ENCODE assay signal across 8 cellular contexts in the genomic region with DNA sequence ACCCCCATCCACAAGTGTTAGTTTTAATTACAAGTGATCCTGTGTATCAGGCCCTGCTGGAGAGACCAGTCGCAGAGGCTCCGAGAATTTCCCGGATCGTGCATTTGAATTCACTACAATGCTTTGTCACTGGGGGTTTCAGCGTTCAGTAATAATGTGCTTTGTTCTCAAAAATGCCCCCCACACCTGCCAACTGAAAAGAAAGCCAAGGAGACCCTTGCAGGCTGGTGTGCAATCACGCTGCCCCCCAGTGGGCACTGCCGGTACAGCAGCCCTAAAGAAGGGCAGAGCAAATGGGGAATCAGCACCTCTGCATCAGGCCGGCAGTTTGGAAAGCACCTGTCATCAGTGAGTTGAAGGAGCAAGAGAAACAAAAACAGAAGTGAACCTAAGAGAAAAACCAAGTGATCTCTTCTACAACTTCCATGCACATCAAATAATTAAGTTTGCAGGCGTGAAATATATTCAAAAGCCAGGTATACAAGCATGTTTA.
DNase-seq lines count a peak whose midpoint lies in the region; ATAC-seq and TF ChIP-seq lines count a peak whose summit lies in the region.

No MANE protein-coding gene starts in this region.

- no peaks in the 10 kb centered on the region for H3K27me3 ChIP-seq in GM06990 (replicated peaks; ENCODE audit: control insufficient read depth, insufficient read depth, low read length)

- peak; percentile 86 for ATAC-seq in GM21619 (IDR thresholded peaks at IDR 0.05; ENCODE audit: unreplicated experiment)

- H3K36me3 ChIP-seq in GM06990 (ENCODE audit: control insufficient read depth, insufficient read depth, low read length) = no peaks in the 10 kb centered on the region

- DNase-seq in GM06990 (ENCODE audit: extremely low read depth, insufficient read length) (peak; percentile 81), SK-MEL-5 (ENCODE audit: low read depth, low spot score) (peak; percentile 51), hepatic stellate cell (ENCODE audit: low spot score) (peak; percentile 34), smooth muscle cell of the brain vasculature (ENCODE audit: low read depth, low spot score) (peak; percentile 18), GOT3 (lab: John Stamatoyannopoulos, UW) (no peak)
- DNase-seq in activated naive CD8-positive, alpha-beta T cell treated with anti-CD3 and anti-CD28 coated beads, Interleukin-2, amount 50 U/mL, for 16 hours (ENCODE audit: low read depth, low spot score) = peak; percentile 13

- no peak overlapping the region for H3K4me3 ChIP-seq in GM06990 (replicated peaks; ENCODE audit: low read depth, low read length)

- TF ChIP-seq RAD21 in Ishikawa (IDR thresholded peaks at IDR 0.05; ENCODE audit: low read depth) = peak; percentile 81

- no peak for TF ChIP-seq EP300 in Ishikawa (IDR thresholded peaks at IDR 0.05; ENCODE audit: borderline replicate concordance)

- in situ Hi-C loops in SK-MEL-5 (cut with HindIII; ENCODE audit: low pct_unique_long_range_greater_than_20kb, low sequenced_read_pairs) = no loop called here

- TF ChIP-seq CTCF in GM06990 (IDR thresholded peaks at IDR 0.05; ENCODE audit: insufficient read depth, low read length, poor library complexity, severe bottlenecking) = peak; percentile 99

TF ChIP-seq in Ishikawa, 13 proteins besides CTCF, POLR2A, EP300 and RAD21:
- TF ChIP-seq TCF12 (IDR thresholded peaks at IDR 0.05; ENCODE audit: low read depth) = no peak
- TF ChIP-seq, protein P1, sequence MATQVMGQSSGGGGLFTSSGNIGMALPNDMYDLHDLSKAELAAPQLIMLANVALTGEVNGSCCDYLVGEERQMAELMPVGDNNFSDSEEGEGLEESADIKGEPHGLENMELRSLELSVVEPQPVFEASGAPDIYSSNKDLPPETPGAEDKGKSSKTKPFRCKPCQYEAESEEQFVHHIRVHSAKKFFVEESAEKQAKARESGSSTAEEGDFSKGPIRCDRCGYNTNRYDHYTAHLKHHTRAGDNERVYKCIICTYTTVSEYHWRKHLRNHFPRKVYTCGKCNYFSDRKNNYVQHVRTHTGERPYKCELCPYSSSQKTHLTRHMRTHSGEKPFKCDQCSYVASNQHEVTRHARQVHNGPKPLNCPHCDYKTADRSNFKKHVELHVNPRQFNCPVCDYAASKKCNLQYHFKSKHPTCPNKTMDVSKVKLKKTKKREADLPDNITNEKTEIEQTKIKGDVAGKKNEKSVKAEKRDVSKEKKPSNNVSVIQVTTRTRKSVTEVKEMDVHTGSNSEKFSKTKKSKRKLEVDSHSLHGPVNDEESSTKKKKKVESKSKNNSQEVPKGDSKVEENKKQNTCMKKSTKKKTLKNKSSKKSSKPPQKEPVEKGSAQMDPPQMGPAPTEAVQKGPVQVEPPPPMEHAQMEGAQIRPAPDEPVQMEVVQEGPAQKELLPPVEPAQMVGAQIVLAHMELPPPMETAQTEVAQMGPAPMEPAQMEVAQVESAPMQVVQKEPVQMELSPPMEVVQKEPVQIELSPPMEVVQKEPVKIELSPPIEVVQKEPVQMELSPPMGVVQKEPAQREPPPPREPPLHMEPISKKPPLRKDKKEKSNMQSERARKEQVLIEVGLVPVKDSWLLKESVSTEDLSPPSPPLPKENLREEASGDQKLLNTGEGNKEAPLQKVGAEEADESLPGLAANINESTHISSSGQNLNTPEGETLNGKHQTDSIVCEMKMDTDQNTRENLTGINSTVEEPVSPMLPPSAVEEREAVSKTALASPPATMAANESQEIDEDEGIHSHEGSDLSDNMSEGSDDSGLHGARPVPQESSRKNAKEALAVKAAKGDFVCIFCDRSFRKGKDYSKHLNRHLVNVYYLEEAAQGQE (IDR thresholded peaks at IDR 0.05; ENCODE audit: low read depth) = no peak
- no peak for TF ChIP-seq NFIC (IDR thresholded peaks at IDR 0.05)
- no peak for TF ChIP-seq ZBTB7A (IDR thresholded peaks at IDR 0.05; ENCODE audit: low read depth)
- TF ChIP-seq EGR1 (IDR thresholded peaks at IDR 0.05) = no peak
- TF ChIP-seq TEAD4 (IDR thresholded peaks at IDR 0.05) = no peak
- TF ChIP-seq FOXM1 (IDR thresholded peaks at IDR 0.05; ENCODE audit: borderline replicate concordance, low read depth) = no peak
- TF ChIP-seq CEBPB (IDR thresholded peaks at IDR 0.05) = no peak
- no peak for TF ChIP-seq CREB1 (IDR thresholded peaks at IDR 0.05; ENCODE audit: low read depth)
- TF ChIP-seq, protein P2, sequence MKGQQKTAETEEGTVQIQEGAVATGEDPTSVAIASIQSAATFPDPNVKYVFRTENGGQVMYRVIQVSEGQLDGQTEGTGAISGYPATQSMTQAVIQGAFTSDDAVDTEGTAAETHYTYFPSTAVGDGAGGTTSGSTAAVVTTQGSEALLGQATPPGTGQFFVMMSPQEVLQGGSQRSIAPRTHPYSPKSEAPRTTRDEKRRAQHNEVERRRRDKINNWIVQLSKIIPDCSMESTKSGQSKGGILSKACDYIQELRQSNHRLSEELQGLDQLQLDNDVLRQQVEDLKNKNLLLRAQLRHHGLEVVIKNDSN (IDR thresholded peaks at IDR 0.05) = no peak
- TF ChIP-seq TAF1 (IDR thresholded peaks at IDR 0.05; ENCODE audit: low read depth) = no peak
- TF ChIP-seq, protein P3, sequence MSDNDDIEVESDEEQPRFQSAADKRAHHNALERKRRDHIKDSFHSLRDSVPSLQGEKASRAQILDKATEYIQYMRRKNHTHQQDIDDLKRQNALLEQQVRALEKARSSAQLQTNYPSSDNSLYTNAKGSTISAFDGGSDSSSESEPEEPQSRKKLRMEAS (IDR thresholded peaks at IDR 0.05) = no peak
- TF ChIP-seq YY1 (IDR thresholded peaks at IDR 0.05; ENCODE audit: low read depth) = no peak
TF ChIP-seq in Ishikawa: peak in this region for 0.
